ENCODE assay signal across 17 cellular contexts in genomic region chr14:22429546-22429945, GRCh38.
DNase-seq lines count a peak whose midpoint lies in the region; ATAC-seq and TF ChIP-seq lines count a peak whose summit lies in the region.
"Had no signal": no experiment of that assay in that cellular context is flagged by ENCODE, and none has a peak within 500 bp of the region (broad histone marks: within the 10 kb centered on the region; RNA-seq: fewer than 3 reads in every experiment).

No MANE protein-coding gene starts in this region.

- no peak for ATAC-seq in HG03175 (IDR thresholded peaks at IDR 0.05; ENCODE audit: unreplicated experiment)
- ATAC-seq: K562 had no signal

- intact Hi-C loops in CD14-positive monocyte (cut with micrococcal nuclease) (no loop called here), thyroid gland (cut with DNase I) (no loop called here)

- no peaks in the 10 kb centered on the region for H3K9me3 ChIP-seq in OCI-LY1 (ENCODE audit: low read length)
- no peaks in the 10 kb centered on the region for H3K9me3 ChIP-seq in neural progenitor cell (ENCODE audit: low read depth)
- H3K9me3 ChIP-seq in thyroid gland: no peaks in the 10 kb centered on the region
- H3K9me3 ChIP-seq in HAP-1: no peaks in the 10 kb centered on the region

- H2AFZ ChIP-seq in OCI-LY1 (ENCODE audit: low read length) (no peak overlapping the region), neural progenitor cell (replicated peaks) (no peak overlapping the region)

- H3K4me3 Mint-ChIP-seq in CD14-positive monocyte: peak overlapping the region in 1 of 2 donors; percentile 52
- no peak overlapping the region for H3K4me3 Mint-ChIP-seq in neural progenitor cell

- no peaks in the 10 kb centered on the region for H3K9me2 ChIP-seq in OCI-LY1 (ENCODE audit: low read depth, low read length)

- peak overlapping the region; percentile 65 for H3K27ac ChIP-seq in OCI-LY1 (ENCODE audit: low read depth, low read length, poor library complexity, severe bottlenecking)
- H3K27ac ChIP-seq in neural progenitor cell: no peak overlapping the region
- H3K27ac ChIP-seq in thyroid gland: no peak overlapping the region

- 83 to 91% methylated on average over 6 of the region's 6 CpGs for WGBS in thyroid gland, 2 donors

- H3K4me3 ChIP-seq in OCI-LY1 (ENCODE audit: low read depth, low read length, poor library complexity, severe bottlenecking): no peak overlapping the region
- H3K4me3 ChIP-seq in neural progenitor cell: no peak overlapping the region
- no peak overlapping the region for H3K4me3 ChIP-seq in thyroid gland (replicated peaks in 1 of 3)
- no peak overlapping the region for H3K4me3 ChIP-seq in HAP-1
- H3K4me3 ChIP-seq: K562 had no signal

- peak; percentile 28 for TF ChIP-seq POLR2A in erythroblast (IDR thresholded peaks at IDR 0.05; ENCODE audit: low read length)
- no peak for TF ChIP-seq POLR2A in thyroid gland (IDR thresholded peaks at IDR 0.05)

- peak overlapping the region; percentile 77 to 94 (median 85) for H3K27ac Mint-ChIP-seq in CD14-positive monocyte
- H3K27ac Mint-ChIP-seq in neural progenitor cell: peak overlapping the region; percentile 74

- H3F3A ChIP-seq in OCI-LY1 (ENCODE audit: insufficient read depth, low read length) (no peaks in the 10 kb centered on the region), neural progenitor cell (ENCODE audit: low read depth) (no peaks in the 10 kb centered on the region)

- H3K4me1 ChIP-seq in OCI-LY1 (ENCODE audit: insufficient read depth, low read length, severe bottlenecking) (peaks cover 62% of the 10 kb centered on the region), neural progenitor cell (no peaks in the 10 kb centered on the region), thyroid gland (peaks cover 27 to 30% of the 10 kb centered on the region in 2 donors), HAP-1 (peaks cover 11% of the 10 kb centered on the region; the same call in 1 of the 2 replicates)

- H3K9me3 Mint-ChIP-seq in CD14-positive monocyte (no peaks in the 10 kb centered on the region), neural progenitor cell (peaks cover 4% of the 10 kb centered on the region)

- H3K4me2 ChIP-seq in OCI-LY1 (ENCODE audit: low read length) (peak overlapping the region; percentile 32; the same call in 1 of the 2 replicates), neural progenitor cell (no peak overlapping the region)

- H3K79me2 ChIP-seq in OCI-LY1 (ENCODE audit: insufficient read depth, low read length) (no peaks in the 10 kb centered on the region), neural progenitor cell (ENCODE audit: low read depth) (no peaks in the 10 kb centered on the region)

- H3K27me3 ChIP-seq in OCI-LY1 (ENCODE audit: insufficient read depth, low read length) (no peaks in the 10 kb centered on the region), neural progenitor cell (no peaks in the 10 kb centered on the region), thyroid gland (no peaks in the 10 kb centered on the region), HAP-1 (ENCODE audit: low read depth) (peaks cover 8% of the 10 kb centered on the region)

- peaks cover 67% of the 10 kb centered on the region for H3K4me1 Mint-ChIP-seq in CD14-positive monocyte
- peaks cover 72% of the 10 kb centered on the region for H3K4me1 Mint-ChIP-seq in neural progenitor cell

- DNase-seq in CD14-positive monocyte (ENCODE audit: low spot score) (no peak), erythroblast (lab: John Stamatoyannopoulos, UW) (no peak), neural progenitor cell (ENCODE audit: low spot score) (no peak), SW480 (ENCODE audit: low spot score) (no peak), thyroid gland (no peak), HAP-1 (ENCODE audit: low spot score in 2 of 2) (no peak)
- DNase-seq: C1 segment of cervical spinal cord, DMS53, HCEC 1CT, NCI-H1105 treated with DMSO at 0.1 percent for 48 hours, NCI-H187 treated with DMSO at 0.1 percent for 48 hours, NCI-H2171 treated with DMSO at 0.1 percent for 48 hours, NCI-H774, SHP77 had no signal

- in situ Hi-C loops in HAP-1 (cut with MboI; ENCODE audit: low sequenced_read_pairs): no loop called here

- H4K20me1 ChIP-seq in OCI-LY1 (ENCODE audit: insufficient read depth, low read length) (no peaks in the 10 kb centered on the region), neural progenitor cell (ENCODE audit: low read depth) (no peaks in the 10 kb centered on the region)

- H3K27me3 Mint-ChIP-seq in CD14-positive monocyte (ENCODE audit: low read depth in 3 of 3) (no peaks in the 10 kb centered on the region), neural progenitor cell (ENCODE audit: insufficient read depth, low read depth) (peaks cover 4% of the 10 kb centered on the region)

- peak overlapping the region; percentile 22; the same call in 1 of the 2 replicates for H3K9ac ChIP-seq in OCI-LY1 (ENCODE audit: low read length)
- H3K9ac ChIP-seq in neural progenitor cell: no peak overlapping the region

- H3K36me3 ChIP-seq in OCI-LY1 (ENCODE audit: insufficient read depth, low read length) (no peaks in the 10 kb centered on the region), neural progenitor cell (no peaks in the 10 kb centered on the region), thyroid gland (no peaks in the 10 kb centered on the region), HAP-1 (replicated peaks) (no peaks in the 10 kb centered on the region)

- H3K36me3 Mint-ChIP-seq in CD14-positive monocyte (peaks cover 0 to 4% of the 10 kb centered on the region in 2 donors), neural progenitor cell (no peaks in the 10 kb centered on the region)

- no peak for TF ChIP-seq CTCF in CD14-positive monocyte (IDR thresholded peaks at IDR 0.05)
- TF ChIP-seq CTCF in OCI-LY1 (IDR thresholded peaks at IDR 0.05; ENCODE audit: low read length): no peak
- no peak for TF ChIP-seq CTCF in neural progenitor cell (IDR thresholded peaks at IDR 0.05)
- TF ChIP-seq CTCF in thyroid gland (IDR thresholded peaks at IDR 0.05): no peak
